9 cellular contexts compared by ENCODE assay signal in genomic region chr17:37067555-37068111, GRCh38.
A peak's percentile ranks its signal among the peaks of the same experiment; 100 is the strongest.
DNase-seq lines count a peak whose midpoint lies in the region; ATAC-seq and TF ChIP-seq lines count a peak whose summit lies in the region.
"Had no signal": no experiment of that assay in that cellular context is flagged by ENCODE, and none has a peak within 500 bp of the region (broad histone marks: within the 10 kb centered on the region; RNA-seq: fewer than 3 reads in every experiment).

No MANE protein-coding gene starts in this region.

- H3K27ac ChIP-seq in Peyer's patch, result peak overlapping the region in 3 of 4 donors; percentile 68 to 90 (median 86)

- H3K4me3 Mint-ChIP-seq in progenitor cell of endocrine pancreas (ENCODE audit: low read depth) (no peak overlapping the region), CD14-positive monocyte (peak overlapping the region in 1 of 2 donors; percentile 7)
- H3K4me3 Mint-ChIP-seq: IgD-negative memory B cell had no signal

- H3K27me3 Mint-ChIP-seq in progenitor cell of endocrine pancreas, result peaks cover 38% of the 10 kb centered on the region
- H3K27me3 Mint-ChIP-seq in CD14-positive monocyte (ENCODE audit: low read depth in 3 of 3), result peaks cover 15 to 42% (median 20%) of the 10 kb centered on the region in 3 donors

- peak; percentile 74 to 78 for TF ChIP-seq POLR2A in Peyer's patch (IDR thresholded peaks at IDR 0.05)

- H3K4me1 Mint-ChIP-seq in progenitor cell of endocrine pancreas (ENCODE audit: low read depth), result peaks cover 9% of the 10 kb centered on the region
- peaks cover 3% of the 10 kb centered on the region for H3K4me1 Mint-ChIP-seq in CD14-positive monocyte

- H3K36me3 ChIP-seq in Peyer's patch, result no peaks in the 10 kb centered on the region

- intact Hi-C loops in CD14-positive monocyte (cut with micrococcal nuclease), result no loop called here

- DNase-seq in GM03348 (ENCODE audit: low spot score) (peak; percentile 83), Peyer's patch (peak in 2 of 3 donors; percentile 89 to 90), fibroblast of peridontal ligament (ENCODE audit: extremely low read depth) (peak; percentile 76), progenitor cell of endocrine pancreas (ENCODE audit: low spot score, unreplicated experiment) (no peak), CD14-positive monocyte (ENCODE audit: low spot score) (no peak), SIG-M5 treated with dmso at 0.1 percent for 504 hours (lab: John Stamatoyannopoulos, UW; ENCODE audit: unreplicated experiment) (no peak)

- TF ChIP-seq CTCF in Peyer's patch (IDR thresholded peaks at IDR 0.05), result peak in 2 of 6 experiments; percentile 3 to 22
- no peak for TF ChIP-seq CTCF in progenitor cell of endocrine pancreas (IDR thresholded peaks at IDR 0.05; ENCODE audit: unreplicated experiment)
- no peak for TF ChIP-seq CTCF in CD14-positive monocyte (IDR thresholded peaks at IDR 0.05)

- no peaks in the 10 kb centered on the region for H3K9me3 ChIP-seq in Peyer's patch

- H3K36me3 Mint-ChIP-seq in progenitor cell of endocrine pancreas (ENCODE audit: insufficient read depth) (no peaks in the 10 kb centered on the region), CD14-positive monocyte (no peaks in the 10 kb centered on the region)
- H3K36me3 Mint-ChIP-seq: IgD-negative memory B cell had no signal

- H3K9me3 Mint-ChIP-seq in progenitor cell of endocrine pancreas (ENCODE audit: low read depth), result no peaks in the 10 kb centered on the region
- H3K9me3 Mint-ChIP-seq in CD14-positive monocyte, result peaks cover 0 to 2% (median 0%) of the 10 kb centered on the region in 7 donors
- H3K9me3 Mint-ChIP-seq: IgD-negative memory B cell had no signal

- H3K4me3 ChIP-seq in Peyer's patch, result peak overlapping the region in 2 of 4 donors; percentile 29 to 30

- peaks cover 0 to 18% (median 0%) of the 10 kb centered on the region in 4 donors for H3K4me1 ChIP-seq in Peyer's patch

- H3K27ac Mint-ChIP-seq in progenitor cell of endocrine pancreas, result peak overlapping the region; percentile 40
- H3K27ac Mint-ChIP-seq in CD14-positive monocyte, result no peak overlapping the region
- H3K27ac Mint-ChIP-seq: IgD-negative memory B cell had no signal

- H3K27me3 ChIP-seq in Peyer's patch, result no peaks in the 10 kb centered on the region

- ATAC-seq in GM18861 (IDR thresholded peaks at IDR 0.05; ENCODE audit: unreplicated experiment), result no peak
- ATAC-seq in HG02763 (IDR thresholded peaks at IDR 0.05; ENCODE audit: unreplicated experiment), result no peak

Comparison
In these comparisons a context has a peak if more than half of its experiments do, and no peak if none do; other contexts are left out.
1. DNase-seq: peak in GM03348 (single experiment), Peyer's patch (2 of 3) and fibroblast of peridontal ligament (single experiment); none in progenitor cell of endocrine pancreas (single experiment), CD14-positive monocyte (single experiment) and SIG-M5 treated with dmso at 0.1 percent for 504 hours (single experiment).